ENCODE assay signal across 31 cellular contexts in the genomic region with DNA sequence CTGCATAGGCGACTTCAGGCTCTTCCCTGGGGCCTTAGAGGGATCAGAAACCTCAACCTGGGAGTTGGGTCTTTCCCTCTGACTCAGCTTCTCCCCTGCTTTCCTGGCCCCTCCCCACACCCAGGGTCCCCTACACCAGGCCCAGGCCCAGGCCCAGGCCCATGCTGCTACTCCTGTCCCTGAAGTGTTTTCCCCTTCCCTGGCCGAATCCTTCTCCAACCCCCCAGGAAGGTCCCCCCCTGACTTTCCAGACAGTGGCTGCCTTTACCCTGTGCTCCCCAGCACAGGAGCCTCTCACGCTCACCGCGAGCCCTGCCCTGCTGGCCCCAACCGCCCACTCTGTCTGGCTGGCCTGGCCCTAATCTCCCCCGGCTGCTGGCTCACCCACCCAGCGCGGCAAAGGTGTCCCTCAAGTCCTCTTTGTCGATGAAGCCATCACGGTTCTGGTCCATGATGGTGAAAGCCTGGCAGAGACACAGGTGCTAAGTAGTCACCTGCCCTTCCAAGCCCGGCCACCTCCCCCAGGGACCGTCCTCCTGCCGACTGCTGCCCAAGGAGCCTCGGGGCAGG. TPM values are rescaled to one million over a fixed set of nuclear protein-coding genes. Genes with fewer than 3 reads are reported as not detected.
"Had no signal": no experiment of that assay in that cellular context is flagged by ENCODE, and none has a peak within 500 bp of the region (broad histone marks: within the 10 kb centered on the region; RNA-seq: fewer than 3 reads in every experiment).

No MANE protein-coding gene starts in this region.

- H3K4me1 Mint-ChIP-seq: stimulated activated memory B cell treated with anti-CD40 and anti-IgM and Interleukin-4, amounts not matched to agents 10 μg/mL and 1 μg/mL and 100 μg/mL, for 72 hours had no signal

- H3K9me3 Mint-ChIP-seq: dendritic cell treated with granulocyte-macrophage colony-stimulating factor and Interleukin-4, amounts not matched to agents 40 ng/mL and 50 ng/mL, for 4 days; endodermal cell; naive thymus-derived CD8-positive, alpha-beta T cell; nephron progenitor cell; stimulated activated memory B cell treated with anti-CD40 and anti-IgM and Interleukin-4, amounts not matched to agents 10 μg/mL and 1 μg/mL and 100 μg/mL, for 72 hours had no signal

- H3K27me3 ChIP-seq: gastrocnemius medialis, pancreas, testis, uterus had no signal

- DNase-seq: colonic mucosa; effector CD8-positive, alpha-beta T cell; endodermal cell; foreskin fibroblast; gastrocnemius medialis; head of caudate nucleus; left cardiac atrium; mammary epithelial cell; naive thymus-derived CD8-positive, alpha-beta T cell; nephron progenitor cell; occipital lobe; pancreas; stimulated activated CD4-positive, alpha-beta T cell treated with anti-CD3 and anti-CD28 coated beads, Interleukin-4, amount 100 ng/mL, for 4 hours; stimulated activated naive CD8-positive, alpha-beta T cell treated with anti-CD3 and anti-CD28 coated beads, Interleukin-15, Interleukin-2, amounts not matched to agents 100 U/mL and 50 U/mL, for 24 hours; substantia nigra; testis; upper lobe of right lung; uterus had no signal

- H3K4me3 Mint-ChIP-seq: dendritic cell treated with granulocyte-macrophage colony-stimulating factor and Interleukin-4, amounts not matched to agents 40 ng/mL and 50 ng/mL, for 4 days; endodermal cell; naive thymus-derived CD8-positive, alpha-beta T cell; nephron progenitor cell; stimulated activated memory B cell treated with anti-CD40 and anti-IgM and Interleukin-4, amounts not matched to agents 10 μg/mL and 1 μg/mL and 100 μg/mL, for 72 hours had no signal

- H3K4me3 ChIP-seq: colonic mucosa, gastrocnemius medialis, left lung, pancreas, testis, tibial nerve, upper lobe of right lung, uterus had no signal

- H3K27ac ChIP-seq: colonic mucosa, epithelial cell of prostate, gastrocnemius medialis, left lung, pancreas, testis, tibial nerve, upper lobe of right lung, uterus had no signal

- FAIRE-seq: pancreas had no signal

- H3K36me3 Mint-ChIP-seq: naive thymus-derived CD8-positive, alpha-beta T cell; stimulated activated memory B cell treated with anti-CD40 and anti-IgM and Interleukin-4, amounts not matched to agents 10 μg/mL and 1 μg/mL and 100 μg/mL, for 72 hours had no signal

- H3K4me1 ChIP-seq: colonic mucosa, gastrocnemius medialis, left lung, pancreas, upper lobe of right lung, uterus had no signal

- H3K9me3 ChIP-seq: colonic mucosa, gastrocnemius medialis, left lung, pancreas, testis, tibial nerve, upper lobe of right lung, uterus had no signal

- H3K27ac Mint-ChIP-seq: dendritic cell treated with granulocyte-macrophage colony-stimulating factor and Interleukin-4, amounts not matched to agents 40 ng/mL and 50 ng/mL, for 4 days; endodermal cell; naive thymus-derived CD8-positive, alpha-beta T cell; nephron progenitor cell; progenitor cell of endocrine pancreas; stimulated activated memory B cell treated with anti-CD40 and anti-IgM and Interleukin-4, amounts not matched to agents 10 μg/mL and 1 μg/mL and 100 μg/mL, for 72 hours had no signal

- H3K36me3 ChIP-seq: colonic mucosa, gastrocnemius medialis, left lung, pancreas, tibial nerve, upper lobe of right lung, uterus had no signal

RNA-seq across cellular contexts. Expression of a gene that starts 6.4 kb away (rescaled TPM):
- total RNA-seq: colonic mucosa; endodermal cell; esophagus mucosa; glomerular endothelial cell; kidney epithelial cell; left cardiac atrium; left lung; lower leg skin; mammary epithelial cell; mesenteric fat pad; myocyte; naive thymus-derived CD8-positive, alpha-beta T cell; occipital lobe; pancreas; progenitor cell of endocrine pancreas; sciatic nerve; testis; tibial nerve; upper lobe of right lung; uterus had no signal
- polyA plus RNA-seq: mammary epithelial cell; naive thymus-derived CD8-positive, alpha-beta T cell; pancreas had no signal
